In genomic region chr1:117825414-117825813, GRCh38 we compare ENCODE assay signal across 21 cellular contexts.
A peak's percentile ranks its signal among the peaks of the same experiment; 100 is the strongest.
DNase-seq lines count a peak whose midpoint lies in the region; ATAC-seq, FAIRE-seq and TF ChIP-seq lines count a peak whose summit lies in the region.
"Had no signal": no experiment of that assay in that cellular context is flagged by ENCODE, and none has a peak within 500 bp of the region (broad histone marks: within the 10 kb centered on the region; RNA-seq: fewer than 3 reads in every experiment).

No MANE protein-coding gene starts in this region.

- no peak overlapping the region for H3K14ac ChIP-seq in mesenchymal stem cell (ENCODE audit: low read length in 2 of 2)

- peak overlapping the region; percentile 36 for H3K27ac Mint-ChIP-seq in astrocyte (ENCODE audit: unreplicated experiment)
- H3K27ac Mint-ChIP-seq in nephron progenitor cell, result no peak overlapping the region
- H3K27ac Mint-ChIP-seq: activated naive CD4-positive, alpha-beta T cell treated with anti-CD3 and anti-CD28 coated beads, Interleukin-2, amount 10 ng/mL, durations not matched to agents 7 days and 5 days; activated T-cell treated with anti-CD3 and anti-CD28 coated beads, Interleukin-2, amount 50 U/mL, for 24 hours; CD4-positive, CD25-positive, alpha-beta regulatory T cell; GM23338 had no signal

- H3K4ac ChIP-seq in mesenchymal stem cell (ENCODE audit: low read depth in 1 of 2, low read length in 2 of 2), result peak overlapping the region; percentile 82 to 86

- no peak overlapping the region for H2AK5ac ChIP-seq in mesenchymal stem cell (ENCODE audit: low read length, severe bottlenecking)

- H3K27me3 ChIP-seq in astrocyte (ENCODE audit: insufficient read depth, low read length) (no peaks in the 10 kb centered on the region), mesenchymal stem cell (ENCODE audit: control insufficient read depth in 1 of 2, insufficient read depth in 1 of 2, low read length in 2 of 2) (no peaks in the 10 kb centered on the region), upper lobe of right lung (no peaks in the 10 kb centered on the region)
- H3K27me3 ChIP-seq: pancreas had no signal

- H3K9me3 Mint-ChIP-seq in astrocyte (ENCODE audit: unreplicated experiment) (no peaks in the 10 kb centered on the region), nephron progenitor cell (peaks cover 23% of the 10 kb centered on the region)

- peak overlapping the region; percentile 79 to 91 for H3K18ac ChIP-seq in mesenchymal stem cell (ENCODE audit: low read depth in 1 of 2, low read length in 2 of 2)

- 97% methylated on average over 2 of the region's 2 CpGs for WGBS in mesenchymal stem cell

- no peaks in the 10 kb centered on the region for H3K27me3 Mint-ChIP-seq in astrocyte (ENCODE audit: low read depth, unreplicated experiment)
- H3K27me3 Mint-ChIP-seq in nephron progenitor cell (ENCODE audit: low read depth, poor library complexity), result peaks cover 8% of the 10 kb centered on the region

- H2BK12ac ChIP-seq in mesenchymal stem cell (ENCODE audit: low read length in 2 of 2), result peak overlapping the region; percentile 84 to 99

- peak overlapping the region; percentile 29 for H2BK15ac ChIP-seq in mesenchymal stem cell (ENCODE audit: low read depth, poor library complexity, severe bottlenecking)

- H3K9me3 ChIP-seq in astrocyte (ENCODE audit: insufficient read depth, low read depth, low read length), result no peaks in the 10 kb centered on the region
- no peaks in the 10 kb centered on the region for H3K9me3 ChIP-seq in mesenchymal stem cell (ENCODE audit: control insufficient read depth, low read length)
- H3K9me3 ChIP-seq in upper lobe of right lung, result no peaks in the 10 kb centered on the region
- H3K9me3 ChIP-seq: pancreas had no signal

- H3K9ac ChIP-seq in astrocyte (ENCODE audit: low read length) (peak overlapping the region; percentile 21), mesenchymal stem cell (ENCODE audit: low read length) (peak overlapping the region; percentile 4)

- H3K4me3 Mint-ChIP-seq in astrocyte (ENCODE audit: unreplicated experiment) (no peak overlapping the region), nephron progenitor cell (no peak overlapping the region)
- H3K4me3 Mint-ChIP-seq: activated naive CD4-positive, alpha-beta T cell treated with anti-CD3 and anti-CD28 coated beads, Interleukin-2, amount 10 ng/mL, durations not matched to agents 7 days and 5 days; activated T-cell treated with anti-CD3 and anti-CD28 coated beads, Interleukin-2, amount 50 U/mL, for 24 hours; CD4-positive, CD25-positive, alpha-beta regulatory T cell; GM23338; naive B cell had no signal

- no peaks in the 10 kb centered on the region for H4K20me1 ChIP-seq in astrocyte (ENCODE audit: insufficient read depth, low read length)

- H3K4me2 ChIP-seq in astrocyte (ENCODE audit: low read length), result no peak overlapping the region
- no peak overlapping the region for H3K4me2 ChIP-seq in mesenchymal stem cell (ENCODE audit: low read length, poor library complexity, severe bottlenecking)
- H3K4me2 ChIP-seq: GM23338 had no signal

- peak overlapping the region; percentile 16 for H4K91ac ChIP-seq in mesenchymal stem cell (ENCODE audit: low read length)

- TF ChIP-seq CTCF in astrocyte (IDR thresholded peaks at IDR 0.05; ENCODE audit: insufficient read depth, low read depth, low read length), result no peak
- no peak for TF ChIP-seq CTCF in upper lobe of right lung (IDR thresholded peaks at IDR 0.05)
- no peak for TF ChIP-seq CTCF in nephron progenitor cell (IDR thresholded peaks at IDR 0.05)

- no peak overlapping the region for H2BK5ac ChIP-seq in mesenchymal stem cell (ENCODE audit: low read depth, low read length, poor library complexity, severe bottlenecking)

- intact Hi-C loops in Right ventricle myocardium superior (cut with DNase I) (no loop called here), Right ventricle myocardium inferior (cut with DNase I) (no loop called here), upper lobe of right lung (cut with DNase I) (no loop called here)

- H3K4me1 ChIP-seq in astrocyte (ENCODE audit: insufficient read depth, low read length) (peaks cover 49% of the 10 kb centered on the region), mesenchymal stem cell (ENCODE audit: control insufficient read depth, insufficient read depth, low read depth, low read length) (peaks cover 18% of the 10 kb centered on the region), upper lobe of right lung (peaks cover 19% of the 10 kb centered on the region)

- H3K4me3 ChIP-seq in astrocyte (ENCODE audit: insufficient read depth, low read depth, low read length) (no peak overlapping the region), mesenchymal stem cell (ENCODE audit: insufficient read depth in 1 of 2, low read depth in 1 of 2, low read length in 2 of 2) (no peak overlapping the region), upper lobe of right lung (no peak overlapping the region)
- H3K4me3 ChIP-seq: GM23338, lung, pancreas had no signal

- FAIRE-seq in astrocyte (lab: Jason Lieb, UNC), result no peak
- FAIRE-seq: A204.1, pancreas, small intestine had no signal

- H4K8ac ChIP-seq in mesenchymal stem cell (ENCODE audit: low read length), result peak overlapping the region; percentile 7

- no peak overlapping the region for H2AFZ ChIP-seq in astrocyte (ENCODE audit: low read depth, low read length)
- no peak overlapping the region for H2AFZ ChIP-seq in mesenchymal stem cell (ENCODE audit: low read depth, low read length)
- H2AFZ ChIP-seq: GM23338 had no signal

- no peak overlapping the region for H3K23ac ChIP-seq in mesenchymal stem cell (ENCODE audit: low read length in 2 of 2)

- H3K79me1 ChIP-seq in mesenchymal stem cell (replicated peaks; ENCODE audit: low read length, poor library complexity, severe bottlenecking), result no peaks in the 10 kb centered on the region

- ATAC-seq in Right ventricle myocardium superior (ENCODE audit: poor library complexity) (no peak), Right ventricle myocardium inferior (no peak), upper lobe of right lung (no peak)
- ATAC-seq: GM23338 had no signal

- peak; percentile 53 for DNase-seq in Right ventricle myocardium superior
- no peak for DNase-seq in Right ventricle myocardium inferior (ENCODE audit: missing footprints)
- DNase-seq in astrocyte (ENCODE audit: low read depth), result no peak
- no peak for DNase-seq in mesenchymal stem cell
- no peak for DNase-seq in upper lobe of right lung
- DNase-seq in SW480 (ENCODE audit: low spot score), result no peak
- no peak for DNase-seq in nephron progenitor cell
- no peak for DNase-seq in NCI-H226
- DNase-seq: activated CD4-positive, alpha-beta T cell treated with anti-CD3 and anti-CD28 coated beads, Interleukin-2, amount 50 U/mL, for 4 hours; activated naive CD4-positive, alpha-beta T cell treated with anti-CD3 and anti-CD28 coated beads, Interleukin-2, amount 10 ng/mL, durations not matched to agents 7 days and 5 days; activated T-cell treated with anti-CD3 and anti-CD28 coated beads, Interleukin-2, amount 50 U/mL, for 24 hours; CD4-positive, CD25-positive, alpha-beta regulatory T cell; DMS53; naive B cell; NCI-H1417 treated with DMSO at 0.1 percent for 48 hours; small intestine; stimulated activated CD4-positive, alpha-beta T cell treated with anti-CD3 and anti-CD28 coated beads, Interleukin-4, amount 100 ng/mL, for 4 hours had no signal

- H3K4me1 Mint-ChIP-seq in astrocyte (ENCODE audit: low read depth, unreplicated experiment) (peaks cover 38% of the 10 kb centered on the region), nephron progenitor cell (no peaks in the 10 kb centered on the region)
- H3K4me1 Mint-ChIP-seq: activated naive CD4-positive, alpha-beta T cell treated with anti-CD3 and anti-CD28 coated beads, Interleukin-2, amount 10 ng/mL, durations not matched to agents 7 days and 5 days; CD4-positive, CD25-positive, alpha-beta regulatory T cell; GM23338; naive B cell had no signal

- H3K36me3 Mint-ChIP-seq in astrocyte (ENCODE audit: low read depth, unreplicated experiment) (no peaks in the 10 kb centered on the region), nephron progenitor cell (ENCODE audit: low read depth) (no peaks in the 10 kb centered on the region)
- H3K36me3 Mint-ChIP-seq: activated naive CD4-positive, alpha-beta T cell treated with anti-CD3 and anti-CD28 coated beads, Interleukin-2, amount 10 ng/mL, durations not matched to agents 7 days and 5 days; CD4-positive, CD25-positive, alpha-beta regulatory T cell had no signal

- H3K27ac ChIP-seq in astrocyte (ENCODE audit: low read depth, low read length), result peak overlapping the region; percentile 57
- H3K27ac ChIP-seq in mesenchymal stem cell (ENCODE audit: low read length, poor library complexity, severe bottlenecking), result no peak overlapping the region
- peak overlapping the region; percentile 58 for H3K27ac ChIP-seq in upper lobe of right lung

- no peaks in the 10 kb centered on the region for H3K36me3 ChIP-seq in astrocyte (ENCODE audit: insufficient read depth, low read length)
- no peaks in the 10 kb centered on the region for H3K36me3 ChIP-seq in mesenchymal stem cell (ENCODE audit: control insufficient read depth in 1 of 2, insufficient read depth in 2 of 2, low read depth in 1 of 2, low read length in 2 of 2)
- no peaks in the 10 kb centered on the region for H3K36me3 ChIP-seq in upper lobe of right lung
- H3K36me3 ChIP-seq: pancreas had no signal

- H2BK120ac ChIP-seq in mesenchymal stem cell (ENCODE audit: low read depth, low read length), result peak overlapping the region; percentile 29

- no peaks in the 10 kb centered on the region for H3K79me2 ChIP-seq in astrocyte (ENCODE audit: insufficient read depth, low read length)
